19 cellular contexts compared by ENCODE assay signal in the genomic region with DNA sequence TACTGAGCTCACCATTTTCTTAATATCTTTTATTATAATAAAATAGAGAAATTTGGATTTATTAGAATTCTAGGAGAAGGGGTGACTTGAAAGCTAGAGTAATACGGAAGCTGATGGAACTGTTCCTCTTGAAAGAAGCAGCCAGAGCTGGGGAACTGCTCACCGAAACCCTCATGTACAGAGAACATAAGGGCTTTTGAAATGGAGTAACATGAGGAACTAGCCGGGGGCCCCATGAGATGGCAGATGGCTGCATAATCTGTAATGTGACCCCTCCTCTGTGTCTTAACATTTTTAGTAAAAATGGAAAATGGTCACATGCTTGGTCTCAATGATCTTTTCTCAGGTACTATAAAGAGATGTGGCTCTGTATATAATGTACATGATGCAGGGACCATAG.
"Had no signal": no experiment of that assay in that cellular context is flagged by ENCODE, and none has a peak within 500 bp of the region (broad histone marks: within the 10 kb centered on the region; RNA-seq: fewer than 3 reads in every experiment).

No MANE protein-coding gene starts in this region.

- H3K4me3 Mint-ChIP-seq: nephron had no signal

- H3K9me3 Mint-ChIP-seq: nephron had no signal

- H3K27ac Mint-ChIP-seq: nephron had no signal

- ATAC-seq: activated CD4-positive, CD25-positive, alpha-beta regulatory T cell treated with anti-CD3 and anti-CD28 coated beads, Interleukin-2, amount 50 U/mL, for 24 hours; lower lobe of right lung had no signal

- DNase-seq: activated CD8-positive, alpha-beta memory T cell treated with anti-CD3 and anti-CD28 coated beads for 24 hours; activated CD8-positive, alpha-beta memory T cell treated with anti-CD3 and anti-CD28 coated beads, Interleukin-2, amount 50 U/mL, for 48 hours; activated effector memory CD4-positive, alpha-beta T cell treated with anti-CD3 and anti-CD28 coated beads, Interleukin-2, amount 50 U/mL, for 16 hours; activated naive CD4-positive, alpha-beta T cell treated with anti-CD3 and anti-CD28 coated beads, Interleukin-2, amount 50 U/mL, for 16 hours; activated T-cell treated with anti-CD3 and anti-CD28 coated beads, Interleukin-2, amount 50 U/mL, for 48 hours; aorta; brain microvascular endothelial cell; central memory CD4-positive, alpha-beta T cell; dorsolateral prefrontal cortex; foreskin fibroblast; hypothalamus; islet precursor cell; lower lobe of right lung; retina; stimulated activated naive CD4-positive, alpha-beta T cell treated with Interleukin-2 at 50 U/mL for 16 hours; T1000; tibial artery had no signal

- H3K4me1 Mint-ChIP-seq: nephron had no signal
